ENCODE assay signal across 14 cellular contexts in genomic region chr1:221459558-221459957, GRCh38.
DNase-seq lines count a peak whose midpoint lies in the region; ATAC-seq and TF ChIP-seq lines count a peak whose summit lies in the region.
"Had no signal": no experiment of that assay in that cellular context is flagged by ENCODE, and none has a peak within 500 bp of the region (broad histone marks: within the 10 kb centered on the region; RNA-seq: fewer than 3 reads in every experiment).

No MANE protein-coding gene starts in this region.

- no peaks in the 10 kb centered on the region for H3K9me2 ChIP-seq in SK-N-SH

- TF ChIP-seq RAD21 in SK-N-SH (IDR thresholded peaks at IDR 0.05; ENCODE audit: low read length) = no peak

- no peak overlapping the region for H3K4ac ChIP-seq in mesenchymal stem cell (ENCODE audit: low read depth in 1 of 2, low read length in 2 of 2)

- H3K27me3 ChIP-seq in SK-N-SH (ENCODE audit: insufficient read depth) (no peaks in the 10 kb centered on the region), esophagus muscularis mucosa (no peaks in the 10 kb centered on the region), mesenchymal stem cell (ENCODE audit: control insufficient read depth in 1 of 2, insufficient read depth in 1 of 2, low read length in 2 of 2) (no peaks in the 10 kb centered on the region)
- H3K27me3 ChIP-seq: BLaER1 had no signal

- H3K18ac ChIP-seq in mesenchymal stem cell (ENCODE audit: low read depth in 1 of 2, low read length in 2 of 2) = no peak overlapping the region

- TF ChIP-seq POLR2A in esophagus muscularis mucosa (IDR thresholded peaks at IDR 0.05; ENCODE audit: low read depth) = no peak

- no peaks in the 10 kb centered on the region for H3K9me3 Mint-ChIP-seq in activated T-helper 1 cell treated with anti-CD3 and anti-CD28 coated beads, Interleukin-12 subunit alpha, Interleukin-12 subunit beta, Interleukin-2, Interleukin-4 antibody, amounts not matched to agents 30 ng/mL and 10 ng/mL and 1 ng/mL, durations not matched to agents 14 hours and 24 hours and 36 hours
- no peaks in the 10 kb centered on the region for H3K9me3 Mint-ChIP-seq in stimulated activated memory B cell treated with anti-CD40 and anti-IgM and Interleukin-4, amounts not matched to agents 10 μg/mL and 1 μg/mL and 100 μg/mL, for 72 hours
- H3K9me3 Mint-ChIP-seq: CD14-positive monocyte; CD4-positive, alpha-beta memory T cell; GM23338 had no signal

- H3K4me3 ChIP-seq in SK-N-SH (ENCODE audit: low read depth in 2 of 2, low read length in 1 of 2) = no peak overlapping the region
- H3K4me3 ChIP-seq in esophagus muscularis mucosa = no peak overlapping the region
- no peak overlapping the region for H3K4me3 ChIP-seq in mesenchymal stem cell (ENCODE audit: insufficient read depth in 1 of 2, low read depth in 1 of 2, low read length in 2 of 2)
- H3K4me3 ChIP-seq: BLaER1, GM23338 had no signal

- H3K4me2 ChIP-seq in SK-N-SH (no peak overlapping the region), mesenchymal stem cell (ENCODE audit: low read length, poor library complexity, severe bottlenecking) (no peak overlapping the region)
- H3K4me2 ChIP-seq: BLaER1, GM23338 had no signal

- WGBS in SK-N-SH (ENCODE audit: low lambda C conversion rate) = 65% methylated on average over 1 of the region's 1 CpG
- 84% methylated on average over 1 of the region's 1 CpG for WGBS in esophagus muscularis mucosa
- WGBS in mesenchymal stem cell = no CpG with 5 or more reads among the region's 1 CpG

- H3K27ac ChIP-seq in SK-N-SH (ENCODE audit: low read depth in 2 of 2, low read length in 1 of 2) (peak overlapping the region; percentile 82 to 84; a peak in 3 of 4 replicates), esophagus muscularis mucosa (replicated peaks in 1 of 4) (peak overlapping the region in 3 of 4 donors; percentile 70 to 79 (median 74)), mesenchymal stem cell (ENCODE audit: low read length, poor library complexity, severe bottlenecking) (no peak overlapping the region), RWPE1 (no peak overlapping the region)
- H3K27ac ChIP-seq: BLaER1 had no signal

- H3K36me3 ChIP-seq in SK-N-SH (replicated peaks in 1 of 2; ENCODE audit: control insufficient read depth in 1 of 2, insufficient read depth in 2 of 2, low read length in 1 of 2) (no peaks in the 10 kb centered on the region), esophagus muscularis mucosa (no peaks in the 10 kb centered on the region), mesenchymal stem cell (ENCODE audit: control insufficient read depth in 1 of 2, insufficient read depth in 2 of 2, low read depth in 1 of 2, low read length in 2 of 2) (no peaks in the 10 kb centered on the region)
- H3K36me3 ChIP-seq: BLaER1 had no signal

- H3K9me3 ChIP-seq in SK-N-SH (no peaks in the 10 kb centered on the region), esophagus muscularis mucosa (no peaks in the 10 kb centered on the region), mesenchymal stem cell (ENCODE audit: control insufficient read depth, low read length) (no peaks in the 10 kb centered on the region)
- H3K9me3 ChIP-seq: BLaER1 had no signal

- no peak for TF ChIP-seq CTCF in SK-N-SH (IDR thresholded peaks at IDR 0.05)
- TF ChIP-seq CTCF in esophagus muscularis mucosa (IDR thresholded peaks at IDR 0.05) = no peak
- no peak for TF ChIP-seq CTCF in RWPE1 (conservative IDR thresholded peaks at IDR 0.05; ENCODE audit: low read depth)

- H3K9ac ChIP-seq in SK-N-SH (no peak overlapping the region), mesenchymal stem cell (ENCODE audit: low read length) (peak overlapping the region; percentile 86)
- H3K9ac ChIP-seq: BLaER1 had no signal

- no peak overlapping the region for H3K27ac Mint-ChIP-seq in activated T-helper 1 cell treated with anti-CD3 and anti-CD28 coated beads, Interleukin-12 subunit alpha, Interleukin-12 subunit beta, Interleukin-2, Interleukin-4 antibody, amounts not matched to agents 30 ng/mL and 10 ng/mL and 1 ng/mL, durations not matched to agents 14 hours and 24 hours and 36 hours
- H3K27ac Mint-ChIP-seq in stimulated activated memory B cell treated with anti-CD40 and anti-IgM and Interleukin-4, amounts not matched to agents 10 μg/mL and 1 μg/mL and 100 μg/mL, for 72 hours = no peak overlapping the region
- H3K27ac Mint-ChIP-seq: CD14-positive monocyte; CD4-positive, alpha-beta memory T cell; GM23338 had no signal

- no peaks in the 10 kb centered on the region for H3K4me1 Mint-ChIP-seq in activated T-helper 1 cell treated with anti-CD3 and anti-CD28 coated beads, Interleukin-12 subunit alpha, Interleukin-12 subunit beta, Interleukin-2, Interleukin-4 antibody, amounts not matched to agents 30 ng/mL and 10 ng/mL and 1 ng/mL, durations not matched to agents 14 hours and 24 hours and 36 hours (ENCODE audit: low read depth)
- H3K4me1 Mint-ChIP-seq in stimulated activated memory B cell treated with anti-CD40 and anti-IgM and Interleukin-4, amounts not matched to agents 10 μg/mL and 1 μg/mL and 100 μg/mL, for 72 hours = no peaks in the 10 kb centered on the region
- H3K4me1 Mint-ChIP-seq: CD14-positive monocyte; CD4-positive, alpha-beta memory T cell had no signal

- no peak overlapping the region for H2BK120ac ChIP-seq in mesenchymal stem cell (ENCODE audit: low read depth, low read length)

- TF ChIP-seq EP300 in SK-N-SH (IDR thresholded peaks at IDR 0.05; ENCODE audit: borderline replicate concordance in 1 of 2, low read depth in 1 of 2, low read length in 1 of 2) = no peak
- TF ChIP-seq EP300 in esophagus muscularis mucosa (IDR thresholded peaks at IDR 0.05) = no peak

- H2AFZ ChIP-seq in SK-N-SH (ENCODE audit: low read depth) = 0 out of 2 replicates have a peak overlapping the region, but pooled peaks have one; percentile 65
- no peak overlapping the region for H2AFZ ChIP-seq in mesenchymal stem cell (ENCODE audit: low read depth, low read length)
- H2AFZ ChIP-seq: GM23338 had no signal

- H3K79me1 ChIP-seq in mesenchymal stem cell (replicated peaks; ENCODE audit: low read length, poor library complexity, severe bottlenecking) = no peaks in the 10 kb centered on the region

- H4K20me1 ChIP-seq in SK-N-SH (ENCODE audit: insufficient read depth) = no peaks in the 10 kb centered on the region
- H4K20me1 ChIP-seq: BLaER1 had no signal

- intact Hi-C loops in esophagus muscularis mucosa (cut with DNase I) = no loop called here
- intact Hi-C loops in activated T-helper 1 cell treated with anti-CD3 and anti-CD28 coated beads, Interleukin-12 subunit alpha, Interleukin-12 subunit beta, Interleukin-2, Interleukin-4 antibody, amounts not matched to agents 30 ng/mL and 10 ng/mL and 1 ng/mL, durations not matched to agents 14 hours and 24 hours and 36 hours (cut with micrococcal nuclease) = no loop called here

- H3K79me2 ChIP-seq in SK-N-SH (ENCODE audit: insufficient read depth) = no peaks in the 10 kb centered on the region

- H3K36me3 Mint-ChIP-seq in activated T-helper 1 cell treated with anti-CD3 and anti-CD28 coated beads, Interleukin-12 subunit alpha, Interleukin-12 subunit beta, Interleukin-2, Interleukin-4 antibody, amounts not matched to agents 30 ng/mL and 10 ng/mL and 1 ng/mL, durations not matched to agents 14 hours and 24 hours and 36 hours (ENCODE audit: low read depth) = no peaks in the 10 kb centered on the region
- no peaks in the 10 kb centered on the region for H3K36me3 Mint-ChIP-seq in stimulated activated memory B cell treated with anti-CD40 and anti-IgM and Interleukin-4, amounts not matched to agents 10 μg/mL and 1 μg/mL and 100 μg/mL, for 72 hours
- H3K36me3 Mint-ChIP-seq: CD14-positive monocyte; CD4-positive, alpha-beta memory T cell had no signal

- H3K27me3 Mint-ChIP-seq in activated T-helper 1 cell treated with anti-CD3 and anti-CD28 coated beads, Interleukin-12 subunit alpha, Interleukin-12 subunit beta, Interleukin-2, Interleukin-4 antibody, amounts not matched to agents 30 ng/mL and 10 ng/mL and 1 ng/mL, durations not matched to agents 14 hours and 24 hours and 36 hours (ENCODE audit: insufficient read depth) = peaks cover 12% of the 10 kb centered on the region
- H3K27me3 Mint-ChIP-seq in stimulated activated memory B cell treated with anti-CD40 and anti-IgM and Interleukin-4, amounts not matched to agents 10 μg/mL and 1 μg/mL and 100 μg/mL, for 72 hours = peaks cover 8% of the 10 kb centered on the region

- H3K4me1 ChIP-seq in SK-N-SH (ENCODE audit: control insufficient read depth in 1 of 2, insufficient read depth in 2 of 2, low read depth in 1 of 2, low read length in 1 of 2) = peaks cover 4 to 23% of the 10 kb centered on the region in 2 experiments; a peak in 2 of 4 replicates
- peaks cover 0 to 32% (median 24%) of the 10 kb centered on the region in 4 donors for H3K4me1 ChIP-seq in esophagus muscularis mucosa
- H3K4me1 ChIP-seq in mesenchymal stem cell (ENCODE audit: control insufficient read depth, insufficient read depth, low read depth, low read length) = no peaks in the 10 kb centered on the region
- H3K4me1 ChIP-seq: BLaER1 had no signal

- no peak overlapping the region for H2BK5ac ChIP-seq in mesenchymal stem cell (ENCODE audit: low read depth, low read length, poor library complexity, severe bottlenecking)

- H3K23ac ChIP-seq in mesenchymal stem cell (ENCODE audit: low read length in 2 of 2) = no peak overlapping the region

- H3K14ac ChIP-seq in mesenchymal stem cell (ENCODE audit: low read length in 2 of 2) = no peak overlapping the region

- peaks cover 14% of the 10 kb centered on the region for H3F3A ChIP-seq in SK-N-SH (replicated peaks; ENCODE audit: insufficient read depth)

- H4K91ac ChIP-seq in mesenchymal stem cell (ENCODE audit: low read length) = no peak overlapping the region

- H2AK5ac ChIP-seq in mesenchymal stem cell (ENCODE audit: low read length, severe bottlenecking) = no peak overlapping the region

- no peak for ATAC-seq in SK-N-SH treated with all-trans-retinoic acid at 6 μM for 48 hours
- no peak for ATAC-seq in stimulated activated memory B cell treated with anti-CD40 and anti-IgM and Interleukin-4, amounts not matched to agents 10 μg/mL and 1 μg/mL and 100 μg/mL, for 72 hours
- ATAC-seq: GM23338 had no signal

- DNase-seq in SK-N-SH (no peak), esophagus muscularis mucosa (ENCODE audit: extremely low spot score) (no peak), mesenchymal stem cell (no peak), RWPE1 (ENCODE audit: low spot score) (no peak), putamen (ENCODE audit: low spot score) (no peak)
- no peak for DNase-seq in activated T-helper 1 cell treated with anti-CD3 and anti-CD28 coated beads, Interleukin-12 subunit alpha, Interleukin-12 subunit beta, Interleukin-2, Interleukin-4 antibody, amounts not matched to agents 30 ng/mL and 10 ng/mL and 1 ng/mL, durations not matched to agents 14 hours and 24 hours and 36 hours (ENCODE audit: low spot score)
- DNase-seq: 8988T; CD4-positive, alpha-beta memory T cell; HCEC 1CT had no signal

- CTCF ChIA-PET in SK-N-SH (lab: Yijun Ruan, JAX) (interaction anchor here (1.2 to 2.0 kb wide), 3 partner anchors 18 to 996 kb away, joined by 3 to 7 read pairs (median 4); no protein-coding TSS in a partner anchor), RWPE1 (lab: Yijun Ruan, JAX) (interaction anchor here (0.7 to 1.3 kb wide), 2 partner anchors 24 to 127 kb away, joined by 3 to 6 read pairs; no protein-coding TSS in a partner anchor)

- no peak overlapping the region for H2BK12ac ChIP-seq in mesenchymal stem cell (ENCODE audit: low read length in 2 of 2)

- H3K4me3 Mint-ChIP-seq in activated T-helper 1 cell treated with anti-CD3 and anti-CD28 coated beads, Interleukin-12 subunit alpha, Interleukin-12 subunit beta, Interleukin-2, Interleukin-4 antibody, amounts not matched to agents 30 ng/mL and 10 ng/mL and 1 ng/mL, durations not matched to agents 14 hours and 24 hours and 36 hours = no peak overlapping the region
- no peak overlapping the region for H3K4me3 Mint-ChIP-seq in stimulated activated memory B cell treated with anti-CD40 and anti-IgM and Interleukin-4, amounts not matched to agents 10 μg/mL and 1 μg/mL and 100 μg/mL, for 72 hours
- H3K4me3 Mint-ChIP-seq: CD14-positive monocyte; CD4-positive, alpha-beta memory T cell; GM23338 had no signal

- POLR2A ChIA-PET in SK-N-SH (lab: Yijun Ruan, JAX) (no interaction called here), RWPE1 (lab: Yijun Ruan, JAX; ENCODE audit: low non-redundant PET) (no interaction called here)

- no peak overlapping the region for H2BK15ac ChIP-seq in mesenchymal stem cell (ENCODE audit: low read depth, poor library complexity, severe bottlenecking)

- no peak overlapping the region for H4K8ac ChIP-seq in mesenchymal stem cell (ENCODE audit: low read length)

Comparison
In these comparisons a context has a peak if more than half of its experiments do, and no peak if none do; other contexts are left out.
1. H3K27ac ChIP-seq: peak in SK-N-SH (2 of 2) and esophagus muscularis mucosa (3 of 4); none in mesenchymal stem cell (single experiment) and RWPE1 (single experiment).